8 cellular contexts compared by ENCODE assay signal in the genomic region with DNA sequence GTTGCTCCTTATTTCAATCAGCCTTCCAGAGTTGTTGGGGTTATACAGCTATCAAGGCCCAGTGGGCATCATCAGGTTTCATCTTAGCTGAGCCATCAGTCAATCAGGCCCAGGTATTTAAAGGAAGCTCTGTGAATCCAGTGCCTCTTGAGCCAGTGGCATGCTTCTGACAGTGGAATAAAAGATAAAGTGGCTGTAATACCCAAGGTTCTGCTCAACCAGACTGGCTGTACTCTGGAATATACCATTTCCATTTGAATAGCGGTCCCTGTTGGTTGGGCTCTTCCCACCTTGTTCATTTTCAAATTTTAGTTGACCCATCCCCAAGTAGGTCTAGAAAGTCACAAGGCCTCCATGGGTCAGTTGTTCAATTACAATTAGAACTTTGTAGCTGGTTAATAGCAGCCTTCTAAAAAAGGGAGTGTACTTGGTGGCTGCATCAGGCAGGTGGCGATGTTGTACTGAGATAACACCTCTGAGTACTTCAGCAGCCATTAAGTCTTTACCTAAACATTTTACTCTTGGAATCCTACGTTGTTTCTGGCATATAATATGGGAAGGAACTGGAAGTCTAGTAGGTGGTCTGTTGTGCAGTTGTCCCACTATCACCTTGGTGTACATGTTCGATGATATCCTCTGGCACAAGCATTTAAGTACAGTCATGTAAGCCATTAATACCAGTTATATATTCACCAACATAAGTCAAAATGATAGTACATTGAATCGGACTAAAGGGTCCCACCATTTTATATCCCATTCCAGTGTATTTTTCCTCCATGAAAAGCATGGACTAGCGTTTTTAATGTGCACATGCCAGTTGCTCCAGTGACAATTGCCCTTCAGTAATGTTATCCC.
A peak's percentile ranks its signal among the peaks of the same experiment; 100 is the strongest.
DNase-seq lines count a peak whose midpoint lies in the region; ATAC-seq and TF ChIP-seq lines count a peak whose summit lies in the region.

No MANE protein-coding gene starts in this region.

- H2BK5ac ChIP-seq in H9 (ENCODE audit: insufficient read length, low read length): no peak overlapping the region

- no peak overlapping the region for H2AFZ ChIP-seq in H9 (ENCODE audit: low read length)

- no peak overlapping the region for H4K8ac ChIP-seq in H9 (replicated peaks; ENCODE audit: insufficient read length, low read depth, low read length)

- H2BK120ac ChIP-seq in H9 (ENCODE audit: low read depth, low read length, poor library complexity, severe bottlenecking): no peak overlapping the region

- no peak overlapping the region for H2BK15ac ChIP-seq in H9 (ENCODE audit: low read depth, low read length)

- no CpG with 5 or more reads among the region's 6 CpGs for WGBS in H9 (ENCODE audit: extremely low coverage, insufficient read length, low lambda C conversion rate)

- peak; percentile 5 for DNase-seq in COLO668 (lab: John Stamatoyannopoulos, UW; ENCODE audit: unreplicated experiment)
- DNase-seq in H9: peak; percentile 64
- peak; percentile 23 to 71 for DNase-seq in NCI-H524 (lab: John Stamatoyannopoulos, UW)
- peak; percentile 27 to 52 for DNase-seq in activated CD4-positive, alpha-beta T cell treated with anti-CD3 and anti-CD28 coated beads, Interleukin-2, amount 50 U/mL, for 48 hours
- peak; percentile 43 for DNase-seq in fibroblast of the conjunctiva (ENCODE audit: low read depth)
- DNase-seq in pulmonary artery endothelial cell (ENCODE audit: low read depth, low spot score): peak; percentile 17
- DNase-seq in 8988T: no peak

- peaks cover 4 to 10% of the 10 kb centered on the region in 2 experiments for H3K4me1 Mint-ChIP-seq in H9

- ATAC-seq in GM18505 (IDR thresholded peaks at IDR 0.05; ENCODE audit: unreplicated experiment): no peak

- H3K36me3 Mint-ChIP-seq in H9 (ENCODE audit: insufficient read depth in 1 of 3, low read depth in 3 of 3): peaks cover 0 to 18% (median 3%) of the 10 kb centered on the region in 3 experiments; a peak in 4 of 7 replicates

- H4K5ac ChIP-seq in H9 (ENCODE audit: insufficient read length, low read depth, low read length): no peak overlapping the region

- no peaks in the 10 kb centered on the region for H3K9me3 ChIP-seq in H9 (ENCODE audit: control insufficient read depth, low read depth, low read length)

- H2BK12ac ChIP-seq in H9 (ENCODE audit: insufficient read length, low read depth, low read length): no peak overlapping the region

- no peak for TF ChIP-seq POLR2A in GM18505 (IDR thresholded peaks at IDR 0.05; ENCODE audit: borderline replicate concordance, extremely low read depth, insufficient read depth, insufficient read length)

- H3K9ac ChIP-seq in H9 (ENCODE audit: extremely low read depth, insufficient read length, low read length): no peak overlapping the region

- H3K27ac ChIP-seq in H9 (ENCODE audit: insufficient read length, low read depth, low read length): no peak overlapping the region

- H3K18ac ChIP-seq in H9 (ENCODE audit: insufficient read length, low read depth, low read length): no peak overlapping the region

- H3K4ac ChIP-seq in H9 (ENCODE audit: low read depth, low read length): no peak overlapping the region

- peaks cover 8 to 10% of the 10 kb centered on the region in 2 experiments; a peak in 3 of 5 replicates for H3K9me3 Mint-ChIP-seq in H9

- H4K91ac ChIP-seq in H9 (ENCODE audit: insufficient read length, low read depth, low read length): no peak overlapping the region

- H3K4me3 Mint-ChIP-seq in H9: no peak overlapping the region

- no peaks in the 10 kb centered on the region for H3K79me2 ChIP-seq in H9 (ENCODE audit: insufficient read depth, low read length)

- H3K23ac ChIP-seq in H9 (ENCODE audit: insufficient read length, low read depth, low read length): no peak overlapping the region

- no peak overlapping the region for H3K4me2 ChIP-seq in H9 (ENCODE audit: insufficient read depth, insufficient read length, low read length)

- TF ChIP-seq CTCF in H9 (conservative IDR thresholded peaks at IDR 0.05): peak; percentile 82

- H3K14ac ChIP-seq in H9 (ENCODE audit: insufficient read depth, low read length): no peak overlapping the region

- H2BK20ac ChIP-seq in H9 (ENCODE audit: low read depth, low read length, poor library complexity, severe bottlenecking): no peak overlapping the region

- H3K27me3 ChIP-seq in H9 (ENCODE audit: insufficient read depth, low read length): no peaks in the 10 kb centered on the region

- no peaks in the 10 kb centered on the region for H3K4me1 ChIP-seq in H9 (ENCODE audit: insufficient read depth, low read length)

- no peaks in the 10 kb centered on the region for H3K79me1 ChIP-seq in H9 (ENCODE audit: insufficient read depth, low read depth, low read length, poor library complexity, severe bottlenecking)

- no peaks in the 10 kb centered on the region for H4K20me1 ChIP-seq in H9 (ENCODE audit: control insufficient read depth, insufficient read depth, insufficient read length)

- no peaks in the 10 kb centered on the region for H3K23me2 ChIP-seq in H9 (ENCODE audit: insufficient read length, low read depth, low read length, poor library complexity, severe bottlenecking)

- H3K56ac ChIP-seq in H9 (ENCODE audit: insufficient read length, low read depth, low read length): no peak overlapping the region

- H3K27me3 Mint-ChIP-seq in H9 (ENCODE audit: low read depth): no peaks in the 10 kb centered on the region

- no peak overlapping the region for H3T11ph ChIP-seq in H9 (ENCODE audit: low read length)

- H3K27ac Mint-ChIP-seq in H9: no peak overlapping the region; a peak in 1 of 7 replicates

- H2AK5ac ChIP-seq in H9 (ENCODE audit: insufficient read length, low read length): no peak overlapping the region
